In the genomic region with DNA sequence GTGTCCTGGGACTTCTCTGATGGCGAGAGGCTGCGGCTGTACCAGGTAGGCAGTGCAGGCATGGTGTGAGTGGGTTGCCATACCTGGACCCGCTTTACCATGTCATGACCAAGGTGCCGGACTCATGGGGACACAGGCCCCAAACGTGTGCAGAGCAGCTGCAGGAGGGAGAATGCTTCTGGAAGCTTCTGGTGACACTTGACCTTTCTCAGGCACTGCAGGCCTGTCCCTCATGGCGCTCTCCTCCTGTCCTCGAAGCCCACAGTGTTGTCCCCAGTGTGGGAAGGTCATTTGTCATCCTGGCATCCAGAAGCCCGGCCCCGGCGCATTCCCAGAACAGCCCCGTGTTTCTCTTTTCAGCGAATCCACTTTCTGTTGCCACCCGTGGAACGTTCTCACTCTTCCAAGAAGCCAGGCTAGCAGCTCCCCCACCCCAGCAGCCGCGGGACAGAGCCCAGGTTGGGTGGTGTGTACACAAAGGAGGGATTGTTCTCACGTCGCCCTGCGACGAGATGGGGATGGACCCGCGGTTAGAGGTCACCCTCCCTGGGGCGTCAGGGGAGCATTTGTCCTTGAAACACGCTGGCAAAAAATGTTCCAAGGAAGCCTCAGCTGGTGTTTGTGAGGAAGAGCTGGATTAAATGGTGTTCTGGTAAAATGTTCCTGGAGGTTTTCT, we compare ENCODE assay signal across 13 cellular contexts. TPM values are rescaled to one million over a fixed set of nuclear protein-coding genes. Genes with fewer than 3 reads are reported as not detected.
DNase-seq lines count a peak whose midpoint lies in the region; ATAC-seq, FAIRE-seq and TF ChIP-seq lines count a peak whose summit lies in the region.
"Had no signal": no experiment of that assay in that cellular context is flagged by ENCODE, and none has a peak within 500 bp of the region (broad histone marks: within the 10 kb centered on the region; RNA-seq: fewer than 3 reads in every experiment).

No MANE protein-coding gene starts in this region.

- H3K9ac ChIP-seq in fibroblast of lung (ENCODE audit: insufficient read depth, low read length): no peak overlapping the region

- peaks cover 0 to 2% (median 0%) of the 10 kb centered on the region in 9 donors for H3K9me3 Mint-ChIP-seq in naive thymus-derived CD8-positive, alpha-beta T cell

- H4K20me1 ChIP-seq in fibroblast of lung (ENCODE audit: control insufficient read depth, extremely low read depth, insufficient read depth, low read length): peaks cover 3% of the 10 kb centered on the region

- intact Hi-C loops in pancreas (cut with DNase I): loop anchor here in 1 of 3 donors (10.0 kb wide), 1 partner anchor 49 kb away; no protein-coding TSS in a partner anchor

- peaks cover 3 to 16% (median 6%) of the 10 kb centered on the region in 4 donors for H3K4me1 Mint-ChIP-seq in naive thymus-derived CD8-positive, alpha-beta T cell

- POLR2A ChIA-PET in naive thymus-derived CD8-positive, alpha-beta T cell (lab: Charles Lee): no interaction called here

- ATAC-seq in RWPE2 (ENCODE audit: low read depth) (no peak), pancreas (peak in 3 of 4 donors; percentile 14 to 30 (median 23)), HG03196 (IDR thresholded peaks at IDR 0.05; ENCODE audit: unreplicated experiment) (no peak), GM21576 (IDR thresholded peaks at IDR 0.05; ENCODE audit: unreplicated experiment) (no peak)
- no peak for ATAC-seq in naive thymus-derived CD8-positive, alpha-beta T cell

- peaks cover 98% of the 10 kb centered on the region for H3K79me2 ChIP-seq in fibroblast of lung (ENCODE audit: control insufficient read depth, insufficient read depth, low read length)

- H3K27me3 ChIP-seq in RWPE2 (ENCODE audit: insufficient read depth, poor library complexity, severe bottlenecking) (no peaks in the 10 kb centered on the region), fibroblast of lung (ENCODE audit: control insufficient read depth, insufficient read depth, low read length) (no peaks in the 10 kb centered on the region), pancreas (no peaks in the 10 kb centered on the region)
- H3K27me3 ChIP-seq: esophagus squamous epithelium, vagina had no signal

- DNase-seq in RWPE2 (ENCODE audit: low spot score): no peak
- peak in 1 of 2 donors; percentile 31 for DNase-seq in fibroblast of lung (ENCODE audit: low read depth in 2 of 2)
- peak in 1 of 6 donors; percentile 12 for DNase-seq in pancreas
- DNase-seq in OCI-M1 (lab: John Stamatoyannopoulos, UW): no peak
- no peak for DNase-seq in naive thymus-derived CD8-positive, alpha-beta T cell
- DNase-seq: DMS 273 treated with DMSO at 0.1 percent for 48 hours, esophagus squamous epithelium, NCI-H1417 treated with DMSO at 0.1 percent for 48 hours, spleen had no signal

- H3K27me3 Mint-ChIP-seq in naive thymus-derived CD8-positive, alpha-beta T cell: peaks cover 0 to 17% (median 6%) of the 10 kb centered on the region in 5 donors

- H3K36me3 ChIP-seq in RWPE2 (ENCODE audit: low read depth) (peaks cover 41% of the 10 kb centered on the region), fibroblast of lung (ENCODE audit: control insufficient read depth, insufficient read depth, low read length) (peaks cover 35% of the 10 kb centered on the region), pancreas (peaks cover 0 to 5% (median 0%) of the 10 kb centered on the region in 3 donors)
- H3K36me3 ChIP-seq: spleen, vagina had no signal

- H3K27ac ChIP-seq in C4-2B (peak overlapping the region; percentile 7; the same call in 1 of the 2 replicates), RWPE2 (ENCODE audit: poor library complexity, severe bottlenecking) (peak overlapping the region; percentile 14), fibroblast of lung (ENCODE audit: insufficient read depth, low read length) (peak overlapping the region; percentile 50), pancreas (peak overlapping the region; percentile 32 to 69 (median 56))
- H3K27ac ChIP-seq: spleen, vagina had no signal

- no peak overlapping the region for H3K4me3 Mint-ChIP-seq in naive thymus-derived CD8-positive, alpha-beta T cell

- TF ChIP-seq CTCF in C4-2B (conservative IDR thresholded peaks at IDR 0.05) (no peak), RWPE2 (IDR thresholded peaks at IDR 0.05; ENCODE audit: poor library complexity, severe bottlenecking) (no peak), fibroblast of lung (conservative IDR thresholded peaks at IDR 0.05 in 1 of 2, IDR thresholded peaks at IDR 0.05 in 1 of 2; ENCODE audit: low read depth in 1 of 2, low read length in 2 of 2) (no peak), pancreas (IDR thresholded peaks at IDR 0.05) (no peak)

- H3K9me3 ChIP-seq in RWPE2 (ENCODE audit: severe bottlenecking): no peaks in the 10 kb centered on the region
- no peaks in the 10 kb centered on the region for H3K9me3 ChIP-seq in fibroblast of lung (ENCODE audit: control insufficient read depth, insufficient read depth, low read depth, low read length)
- H3K9me3 ChIP-seq in pancreas: no peaks in the 10 kb centered on the region
- H3K9me3 ChIP-seq: esophagus squamous epithelium, spleen, vagina had no signal

- no peak overlapping the region for H3K27ac Mint-ChIP-seq in naive thymus-derived CD8-positive, alpha-beta T cell

- no peaks in the 10 kb centered on the region for H3K4me1 ChIP-seq in RWPE2 (ENCODE audit: insufficient read depth, poor library complexity, severe bottlenecking)
- peaks cover 11% of the 10 kb centered on the region for H3K4me1 ChIP-seq in fibroblast of lung (ENCODE audit: control insufficient read depth, extremely low read depth, insufficient read depth, low read length)
- peaks cover 52 to 64% (median 54%) of the 10 kb centered on the region in 3 donors for H3K4me1 ChIP-seq in pancreas

- H3K4me2 ChIP-seq in fibroblast of lung (ENCODE audit: extremely low read depth, insufficient read depth, low read length): no peak overlapping the region

- WGBS in pancreas, 2 donors: 33% methylated on average over 24 of the region's 24 CpGs

- no peak overlapping the region for H2AFZ ChIP-seq in fibroblast of lung (ENCODE audit: low read length)

- H3K36me3 Mint-ChIP-seq in naive thymus-derived CD8-positive, alpha-beta T cell: no peaks in the 10 kb centered on the region

- H3K4me3 ChIP-seq in RWPE2 (ENCODE audit: severe bottlenecking) (no peak overlapping the region), fibroblast of lung (replicated peaks in 1 of 4; ENCODE audit: control extremely low read depth in 1 of 4, insufficient read depth in 1 of 4, low read depth in 3 of 4, low read length in 4 of 4) (no peak overlapping the region), pancreas (no peak overlapping the region)
- H3K4me3 ChIP-seq: esophagus squamous epithelium, spleen, vagina had no signal

- no peak for FAIRE-seq in pancreas (lab: Jason Lieb, UNC)

RNA-seq across cellular contexts. Expression of a gene that starts 43.7 kb away (rescaled TPM):
- 36.5 and 74.8 TPM in 2 replicates for total RNA-seq in fibroblast of lung
- polyA plus RNA-seq in fibroblast of lung: 86.6 and 150 TPM in 2 replicates
- 68.3 and 92.3 TPM in 2 replicates for polyA plus RNA-seq in fibroblast of lung (2012)
- polyA minus RNA-seq in fibroblast of lung (ENCODE audit: low replicate concordance): 287 and 396 TPM in 2 replicates
- 10 to 100 TPM; 61.6 to 99.7 (median 64.0) TPM for total RNA-seq in pancreas
- 10 to 100 TPM; 20.5 to 22.1 TPM for polyA plus RNA-seq in pancreas
- under 1 TPM; 0.19 to 0.29 TPM for total RNA-seq in naive thymus-derived CD8-positive, alpha-beta T cell
- polyA plus RNA-seq in naive thymus-derived CD8-positive, alpha-beta T cell: not detected

Comparison
In these comparisons a context has a peak if more than half of its experiments do, and no peak if none do; other contexts are left out.
1. ATAC-seq: peak in pancreas (3 of 4); none in RWPE2 (single experiment), HG03196 (single experiment), GM21576 (single experiment) and naive thymus-derived CD8-positive, alpha-beta T cell (0 of 2).
2. RNA of a gene that starts 43.7 kb away (total RNA-seq): 36.5 to 74.8 TPM in fibroblast of lung and 61.6 to 99.7 TPM in pancreas; 0.19 to 0.29 TPM in naive thymus-derived CD8-positive, alpha-beta T cell; every median in the first group is over 10 times any median in the second.
3. Peak in every context shown above with its lines, with median percentiles within 50 percentile points of each other: H3K27ac ChIP-seq.